In genomic region chr1:9126511-9126910, GRCh38 we compare ENCODE assay signal across 16 cellular contexts. TPM values are rescaled to one million over a fixed set of nuclear protein-coding genes. Genes with fewer than 3 reads are reported as not detected.
DNase-seq lines count a peak whose midpoint lies in the region; ATAC-seq and TF ChIP-seq lines count a peak whose summit lies in the region.
"Had no signal": no experiment of that assay in that cellular context is flagged by ENCODE, and none has a peak within 500 bp of the region (broad histone marks: within the 10 kb centered on the region; RNA-seq: fewer than 3 reads in every experiment).

No MANE protein-coding gene starts in this region.

- H3K9me1 ChIP-seq in IMR-90 (ENCODE audit: insufficient read depth, low read length), result peaks cover 4% of the 10 kb centered on the region; the same call in 1 of the 2 replicates

- H3K9ac ChIP-seq in IMR-90 (ENCODE audit: low read depth, low read length), result no peak overlapping the region

- H3K36me3 Mint-ChIP-seq in CD4-positive, alpha-beta T cell (ENCODE audit: low read depth), result no peaks in the 10 kb centered on the region

- H2AFZ ChIP-seq in IMR-90 (replicated peaks; ENCODE audit: low read length, poor library complexity), result no peak overlapping the region

- no peak overlapping the region for H2BK15ac ChIP-seq in IMR-90 (ENCODE audit: low read depth, low read length)

- no peaks in the 10 kb centered on the region for H3K27me3 Mint-ChIP-seq in CD4-positive, alpha-beta T cell

- H3K36me3 ChIP-seq in IMR-90 (ENCODE audit: control insufficient read depth, insufficient read depth, low read length) (no peaks in the 10 kb centered on the region), gastrocnemius medialis (no peaks in the 10 kb centered on the region)
- H3K36me3 ChIP-seq: colonic mucosa, stomach, uterus had no signal

- no peak overlapping the region for H3K27ac Mint-ChIP-seq in CD4-positive, alpha-beta T cell

- intact Hi-C loops in CD4-positive, alpha-beta T cell (cut with DNase I, micrococcal nuclease), result loop anchor here in 1 of 2 experiments (5.0 to 10.0 kb wide), 4 partner anchors 166 to 906 kb away; partner anchors contain the start of genes CTNNBIP1, SPSB1 and UBE4B
- intact Hi-C loops in IMR-90 (cut with micrococcal nuclease) (loop anchor here (5.0 kb wide), 1 partner anchor 76 kb away; no protein-coding TSS in a partner anchor), gastrocnemius medialis (cut with DNase I; ENCODE audit: low total_unique reads) (loop anchor here (5.0 kb wide), 2 partner anchors 321 to 704 kb away; no protein-coding TSS in a partner anchor)

- no CpG with 5 or more reads among the region's 2 CpGs for WGBS in IMR-90 (ENCODE audit: extremely low coverage in 2 of 2, insufficient read length in 1 of 2), 2 experiments

- H3K56ac ChIP-seq in IMR-90 (ENCODE audit: extremely low read depth, insufficient read depth, low read length), result no peak overlapping the region

- H2BK120ac ChIP-seq in IMR-90 (ENCODE audit: low read depth, low read length), result no peak overlapping the region

- TF ChIP-seq RAD21 in IMR-90 (IDR thresholded peaks at IDR 0.05; ENCODE audit: low read length), result no peak

- H3K4me2 ChIP-seq in IMR-90 (ENCODE audit: low read depth, low read length), result no peak overlapping the region

- H3K79me1 ChIP-seq in IMR-90 (ENCODE audit: low read depth in 1 of 2, low read length in 2 of 2), result peaks cover 5 to 16% of the 10 kb centered on the region in 2 experiments; a peak in 3 of 4 replicates

- H3K4me3 Mint-ChIP-seq in CD4-positive, alpha-beta T cell, result peak overlapping the region; percentile 68

- no peak overlapping the region for H4K8ac ChIP-seq in IMR-90 (ENCODE audit: low read depth in 2 of 2, low read length in 2 of 2)

- H3K9me3 Mint-ChIP-seq in CD4-positive, alpha-beta T cell, result no peaks in the 10 kb centered on the region

- POLR2A ChIA-PET in CD4-positive, alpha-beta T cell (lab: Charles Lee), result no interaction called here
- POLR2A ChIA-PET in IMR-90 (lab: Charles Lee; ENCODE audit: unreplicated experiment), result no interaction called here

- CTCF ChIA-PET in CD4-positive, alpha-beta T cell (lab: Charles Lee), result interaction anchor here (0.6 kb wide), 1 partner anchor 1533 kb away, joined by 3 read pairs; no protein-coding TSS in a partner anchor
- CTCF ChIA-PET in IMR-90 (lab: Yijun Ruan, JAX), result interaction anchor here (2.1 kb wide), 1 partner anchor 16 kb away, joined by 7 read pairs; no protein-coding TSS in a partner anchor

- H2BK20ac ChIP-seq in IMR-90 (ENCODE audit: low read depth, low read length), result no peak overlapping the region

- H4K20me1 ChIP-seq in IMR-90 (ENCODE audit: insufficient read depth, low read length), result peaks cover 7% of the 10 kb centered on the region

- TF ChIP-seq POLR2A in IMR-90 (IDR thresholded peaks at IDR 0.05; ENCODE audit: low read depth, low read length) (no peak), gastrocnemius medialis (IDR thresholded peaks at IDR 0.05) (no peak)

- H3K9me3 ChIP-seq in CD4-positive, alpha-beta T cell (ENCODE audit: control insufficient read depth, low read length), result no peaks in the 10 kb centered on the region
- H3K9me3 ChIP-seq in IMR-90 (ENCODE audit: control insufficient read depth, insufficient read depth, low read length) (no peaks in the 10 kb centered on the region), gastrocnemius medialis (no peaks in the 10 kb centered on the region)
- H3K9me3 ChIP-seq: colonic mucosa, stomach, uterus had no signal

- ATAC-seq in CD4-positive, alpha-beta T cell (ENCODE audit: poor library complexity), result no peak
- no peak for ATAC-seq in IMR-90 (ENCODE audit: low read depth)
- ATAC-seq in gastrocnemius medialis, result no peak
- ATAC-seq: foreskin keratinocyte had no signal

- in situ Hi-C loops in IMR-90 (cut with MboI; ENCODE audit: low sequenced_read_pairs) (loop anchor here (10.0 to 25.0 kb wide), 2 partner anchors 62 to 361 kb away; partner anchors contain the start of gene SLC2A5), T47D (cut with HindIII; ENCODE audit: low pct_unique_long_range_greater_than_20kb, low sequenced_read_pairs) (no loop called here), gastrocnemius medialis (cut with MboI; ENCODE audit: low sequenced_read_pairs in 4 of 4) (loop anchor here in 1 of 4 donors (25.0 kb wide), 1 partner anchor 361 kb away; no protein-coding TSS in a partner anchor)

- H3K27ac ChIP-seq in CD4-positive, alpha-beta T cell (ENCODE audit: low read depth, low read length), result no peak overlapping the region
- H3K27ac ChIP-seq in IMR-90 (ENCODE audit: insufficient read depth, low read length), result no peak overlapping the region
- peak overlapping the region; percentile 94 to 99 (median 98) for H3K27ac ChIP-seq in gastrocnemius medialis
- H3K27ac ChIP-seq: colonic mucosa, foreskin keratinocyte had no signal

- no peak overlapping the region for H3K14ac ChIP-seq in IMR-90 (replicated peaks; ENCODE audit: low read depth, low read length)

- H2AK9ac ChIP-seq in IMR-90 (replicated peaks; ENCODE audit: low read depth, low read length, poor library complexity), result no peak overlapping the region

- no peak for TF ChIP-seq CTCF in CD4-positive, alpha-beta T cell (IDR thresholded peaks at IDR 0.05)
- TF ChIP-seq CTCF in IMR-90 (conservative IDR thresholded peaks at IDR 0.05; ENCODE audit: low read depth, low read length) (no peak), gastrocnemius medialis (IDR thresholded peaks at IDR 0.05 in 4 of 5, conservative IDR thresholded peaks at IDR 0.05 in 1 of 5) (no peak)

- dilution Hi-C loops in IMR-90 (cut with HindIII; ENCODE audit: low sequenced_read_pairs, unreplicated experiment), result no loop called here

- H3K4me3 ChIP-seq in IMR-90 (ENCODE audit: insufficient read depth, low read depth, low read length), result no peak overlapping the region
- H3K4me3 ChIP-seq in gastrocnemius medialis, result no peak overlapping the region
- H3K4me3 ChIP-seq: colonic mucosa had no signal

- H3K4me1 Mint-ChIP-seq in CD4-positive, alpha-beta T cell (ENCODE audit: low read depth), result peaks cover 55% of the 10 kb centered on the region

- BruUV-seq in IMR-90 (replicated peaks; lab: Mats Ljungman, UMichigan), result no TSS peak

- H2AK5ac ChIP-seq in IMR-90 (ENCODE audit: low read depth, low read length), result no peak overlapping the region

- no peak overlapping the region for H4K5ac ChIP-seq in IMR-90 (ENCODE audit: low read depth, low read length)

- H3K4ac ChIP-seq in IMR-90 (ENCODE audit: low read depth, low read length), result no peak overlapping the region

- H3K27me3 ChIP-seq in CD4-positive, alpha-beta T cell (ENCODE audit: control insufficient read depth, insufficient read depth, low read length), result no peaks in the 10 kb centered on the region
- no peaks in the 10 kb centered on the region for H3K27me3 ChIP-seq in IMR-90 (ENCODE audit: control insufficient read depth, insufficient read depth, low read length)
- no peaks in the 10 kb centered on the region for H3K27me3 ChIP-seq in gastrocnemius medialis
- H3K27me3 ChIP-seq: colonic mucosa, foreskin keratinocyte, stomach, uterus had no signal

- peak overlapping the region; percentile 36; the same call in 1 of the 2 replicates for H3K23ac ChIP-seq in IMR-90 (ENCODE audit: low read depth, low read length)

- H3K18ac ChIP-seq in IMR-90 (ENCODE audit: low read depth, low read length), result no peak overlapping the region

- no peak overlapping the region for H4K91ac ChIP-seq in IMR-90 (ENCODE audit: insufficient read depth, low read depth, low read length)

- no peak for DNase-seq in CD4-positive, alpha-beta T cell
- DNase-seq in IMR-90 (no peak), T47D (ENCODE audit: low read depth in 1 of 2, low spot score in 1 of 2) (peak; percentile 37 to 77), gastrocnemius medialis (no peak), HK-2 (ENCODE audit: unreplicated experiment) (no peak), NCI-H345 (lab: John Stamatoyannopoulos, UW) (no peak), NOMO-1 treated with DMSO at 0.1 percent for 48 hours (lab: John Stamatoyannopoulos, UW; ENCODE audit: unreplicated experiment) (no peak)
- DNase-seq: activated naive CD4-positive, alpha-beta T cell treated with Interleukin-2 at 50 U/mL for 16 hours; colonic mucosa; foreskin keratinocyte; Karpas-422; RPMI8226; stimulated activated CD4-positive, alpha-beta T cell treated with anti-CD3 and anti-CD28 coated beads, Interleukin-2, amount 100 ng/mL, for 24 hours; stomach; SW 1271; uterus had no signal

- H3K4me1 ChIP-seq in IMR-90 (ENCODE audit: control insufficient read depth, insufficient read depth, low read length) (peaks cover 12% of the 10 kb centered on the region), gastrocnemius medialis (peaks cover 36 to 45% of the 10 kb centered on the region in 2 donors)
- H3K4me1 ChIP-seq: colonic mucosa had no signal

- H2BK5ac ChIP-seq in IMR-90 (ENCODE audit: low read depth, low read length, poor library complexity, severe bottlenecking), result no peak overlapping the region

TF ChIP-seq in IMR-90, 13 proteins besides CTCF, POLR2A, EP300 and RAD21:
- TF ChIP-seq MAFK (IDR thresholded peaks at IDR 0.05; ENCODE audit: low read depth, low read length), result no peak
- no peak for TF ChIP-seq NFE2L2 (IDR thresholded peaks at IDR 0.05; ENCODE audit: low read depth, low read length)
- no peak for TF ChIP-seq SMC3 (IDR thresholded peaks at IDR 0.05; ENCODE audit: low read depth, low read length)
- TF ChIP-seq MXI1 (IDR thresholded peaks at IDR 0.05; ENCODE audit: borderline replicate concordance, low read depth, low read length), result no peak
TF ChIP-seq in IMR-90: peak in this region for 0.

RNA-seq across cellular contexts. Expression of gene GPR157, which starts 2.4 kb away (rescaled TPM):
- total RNA-seq in CD4-positive, alpha-beta T cell, result 1 to 10 TPM; 2.1 to 5.1 TPM
- total RNA-seq in IMR-90 (2012; rRNA removed) (2.2 and 2.7 TPM in 2 replicates), gastrocnemius medialis (10 to 100 TPM; 12.9 to 38.1 (median 18.9) TPM)
- polyA plus RNA-seq in IMR-90 (2012; rRNA removed), result 1.7 and 1.8 TPM in 2 replicates
- polyA plus RNA-seq in IMR-90 (2012; cell fraction: cytosol; rRNA removed), result 1.4 TPM in 2 replicates
- polyA plus RNA-seq in IMR-90 (2012; cell fraction: nucleus; rRNA removed; ENCODE audit: low replicate concordance), result 2.8 and 3.5 TPM in 2 replicates

RNA-seq across cellular contexts. Expression of gene SLC2A5, which starts 57.1 kb away (rescaled TPM):
- total RNA-seq in CD4-positive, alpha-beta T cell, result not detected
- total RNA-seq in IMR-90 (2012; rRNA removed) (0.18 TPM in 1 of 2 replicates, not detected in the other), gastrocnemius medialis (10 to 100 TPM; 11.2 to 34.5 (median 22.8) TPM)
- 0.03 TPM in 1 of 2 replicates, not detected in the other for polyA plus RNA-seq in IMR-90 (2012; rRNA removed)
- 0.05 TPM in 1 of 2 replicates, not detected in the other for polyA plus RNA-seq in IMR-90 (2012; cell fraction: cytosol; rRNA removed)
- 0.34 and 0.55 TPM in 2 replicates for polyA plus RNA-seq in IMR-90 (2012; cell fraction: nucleus; rRNA removed; ENCODE audit: low replicate concordance)

Comparison
In these comparisons a context has a peak if more than half of its experiments do, and no peak if none do; other contexts are left out.
1. DNase-seq: peak in T47D (2 of 2); none in CD4-positive, alpha-beta T cell (0 of 10), IMR-90 (single experiment), gastrocnemius medialis (0 of 2), HK-2 (single experiment), NCI-H345 (single experiment) and NOMO-1 treated with DMSO at 0.1 percent for 48 hours (single experiment).
2. H3K27ac ChIP-seq: peak in gastrocnemius medialis (4 of 4); none in CD4-positive, alpha-beta T cell (single experiment) and IMR-90 (single experiment).
3. RNA of gene SLC2A5, which starts 57.1 kb away (total RNA-seq): 11.2 to 34.5 TPM in gastrocnemius medialis; 0.18 TPM in IMR-90 and not detected in CD4-positive, alpha-beta T cell; every median in the first group is over 10 times any median in the second.